In genomic region chr2:5673148-5673860, GRCh38 we compare ENCODE assay signal across 13 cellular contexts. TPM values are rescaled to one million over a fixed set of nuclear protein-coding genes. Genes with fewer than 3 reads are reported as not detected.
DNase-seq lines count a peak whose midpoint lies in the region; ATAC-seq and TF ChIP-seq lines count a peak whose summit lies in the region.
"Had no signal": no experiment of that assay in that cellular context is flagged by ENCODE, and none has a peak within 500 bp of the region (broad histone marks: within the 10 kb centered on the region; RNA-seq: fewer than 3 reads in every experiment).

No MANE protein-coding gene starts in this region.

- in situ Hi-C loops in astrocyte of the cerebellum (cut with HindIII; ENCODE audit: low sequenced_read_pairs): no loop called here

- CTCF ChIA-PET in A673 (lab: Charles Lee): no interaction called here

- H3K4me1 ChIP-seq in A673 (ENCODE audit: insufficient read depth, low read length, poor library complexity, severe bottlenecking) (peaks cover 17% of the 10 kb centered on the region), HUES48 (ENCODE audit: control insufficient read depth, insufficient read depth, low read length) (peaks cover 8% of the 10 kb centered on the region; the same call in 1 of the 2 replicates), ascending aorta (no peaks in the 10 kb centered on the region)

- ATAC-seq in GM21515 (IDR thresholded peaks at IDR 0.05; ENCODE audit: unreplicated experiment): no peak
- ATAC-seq in HG03565 (IDR thresholded peaks at IDR 0.05; ENCODE audit: unreplicated experiment): no peak
- ATAC-seq: GM12878 had no signal

- peak overlapping the region; percentile 24 for H3K4me3 ChIP-seq in A673 (ENCODE audit: low read depth, low read length, poor library complexity, severe bottlenecking)
- H3K4me3 ChIP-seq in HUES48 (ENCODE audit: low read depth, low read length): peak overlapping the region; percentile 57
- peak overlapping the region; percentile 41 for H3K4me3 ChIP-seq in astrocyte of the cerebellum (ENCODE audit: low read depth, low read length)
- H3K4me3 ChIP-seq in ascending aorta: no peak overlapping the region
- H3K4me3 ChIP-seq: GM12878 had no signal

- no TSS peak for BruUV-seq in A673 (replicated peaks; lab: Mats Ljungman, UMichigan)

- H3K27me3 ChIP-seq in A673 (replicated peaks; ENCODE audit: insufficient read depth, low read depth, low read length, poor library complexity) (no peaks in the 10 kb centered on the region), HUES48 (ENCODE audit: control insufficient read depth, insufficient read depth, low read length) (peaks cover 48% of the 10 kb centered on the region), ascending aorta (no peaks in the 10 kb centered on the region)

- no peaks in the 10 kb centered on the region for H3K36me3 ChIP-seq in A673 (ENCODE audit: insufficient read depth, low read length, poor library complexity, severe bottlenecking)
- no peaks in the 10 kb centered on the region for H3K36me3 ChIP-seq in HUES48 (ENCODE audit: control insufficient read depth, insufficient read depth, low read length)
- H3K36me3 ChIP-seq in ascending aorta: no peaks in the 10 kb centered on the region

- TF ChIP-seq CTCF in A673 (conservative IDR thresholded peaks at IDR 0.05; ENCODE audit: low read depth, low read length) (no peak), astrocyte of the cerebellum (IDR thresholded peaks at IDR 0.05; ENCODE audit: low read depth, low read length, missing control alignments) (no peak), ascending aorta (IDR thresholded peaks at IDR 0.05) (no peak)

- POLR2A ChIA-PET in A673 (lab: Charles Lee; ENCODE audit: low non-redundant PET): no interaction called here

- H3K9me3 ChIP-seq in A673 (ENCODE audit: low read depth, low read length, poor library complexity, severe bottlenecking) (no peaks in the 10 kb centered on the region), HUES48 (ENCODE audit: control insufficient read depth, insufficient read depth, low read length) (no peaks in the 10 kb centered on the region), ascending aorta (no peaks in the 10 kb centered on the region)

- DNase-seq in A673 (ENCODE audit: low spot score): no peak
- no peak for DNase-seq in astrocyte of the cerebellum (ENCODE audit: low read depth)
- DNase-seq in left kidney (ENCODE audit: low read depth, low spot score): peak; percentile 77
- no peak for DNase-seq in ascending aorta (ENCODE audit: low spot score in 2 of 2)
- DNase-seq in NCI-H2196 treated with DMSO at 0.1 percent for 48 hours (lab: John Stamatoyannopoulos, UW; ENCODE audit: unreplicated experiment): no peak
- DNase-seq: activated T-cell treated with anti-CD3 and anti-CD28 coated beads, Interleukin-2, amount 50 U/mL, for 24 hours; OCI-M1; stimulated activated CD4-positive, alpha-beta T cell treated with anti-CD3 and anti-CD28 coated beads, Interleukin-2, amount 100 ng/mL, for 24 hours had no signal

- no peak overlapping the region for H3K9ac ChIP-seq in HUES48 (ENCODE audit: low read depth, low read length)

- intact Hi-C loops in A673 (cut with micrococcal nuclease; ENCODE audit: unreplicated experiment) (no loop called here), ascending aorta (cut with DNase I) (no loop called here)

- H3K27ac ChIP-seq in A673 (ENCODE audit: low read depth, low read length, poor library complexity, severe bottlenecking): no peak overlapping the region
- no peak overlapping the region for H3K27ac ChIP-seq in HUES48 (ENCODE audit: low read depth, low read length)
- H3K27ac ChIP-seq in ascending aorta: no peak overlapping the region
- H3K27ac ChIP-seq: C4-2B had no signal

RNA-seq across cellular contexts. Expression of gene SOX11, which starts 18.9 kb away (rescaled TPM):
- total RNA-seq in A673 (2021) (73.9 and 75.1 TPM in 2 replicates), ascending aorta (not detected)

Comparison
In these comparisons a context has a peak if more than half of its experiments do, and no peak if none do; other contexts are left out.
1. H3K4me3 ChIP-seq: peak in A673 (single experiment), HUES48 (single experiment) and astrocyte of the cerebellum (single experiment); none in ascending aorta (0 of 2).
2. RNA of gene SOX11, which starts 18.9 kb away (total RNA-seq): 73.9 to 75.1 TPM in A673; not detected in ascending aorta (single experiment); every median in the first group is over 10 times any median in the second.